ENCODE assay signal across 8 cellular contexts in genomic region chr4:183987987-183988392, GRCh38.
A peak's percentile ranks its signal among the peaks of the same experiment; 100 is the strongest.
DNase-seq lines count a peak whose midpoint lies in the region; ATAC-seq, FAIRE-seq and TF ChIP-seq lines count a peak whose summit lies in the region.

No MANE protein-coding gene starts in this region.

- H3K27me3 ChIP-seq in HUES6 (ENCODE audit: control insufficient read depth, insufficient read depth, low read length), result peaks cover 5% of the 10 kb centered on the region; the same call in 1 of the 2 replicates
- H3K27me3 ChIP-seq in heart right ventricle, result no peaks in the 10 kb centered on the region
- no peaks in the 10 kb centered on the region for H3K27me3 ChIP-seq in parathyroid adenoma (ENCODE audit: control insufficient read depth, insufficient read depth, low read length)

- H3K4me1 Mint-ChIP-seq in WTC11, result peaks cover 4% of the 10 kb centered on the region
- no peaks in the 10 kb centered on the region for H3K4me1 Mint-ChIP-seq in activated CD8-positive, alpha-beta T cell treated with anti-CD3 and anti-CD28 coated beads, Interleukin-2, amount 10 ng/mL, durations not matched to agents 7 days and 5 days (ENCODE audit: low read depth)

- H3K79me2 ChIP-seq in parathyroid adenoma, result no peaks in the 10 kb centered on the region

- H3K9ac ChIP-seq in HUES6 (ENCODE audit: low read length) (peak overlapping the region; percentile 89), parathyroid adenoma (no peak overlapping the region)

- no peaks in the 10 kb centered on the region for H3K36me3 ChIP-seq in HUES6 (ENCODE audit: control insufficient read depth, insufficient read depth, low read length)
- H3K36me3 ChIP-seq in heart right ventricle, result no peaks in the 10 kb centered on the region
- no peaks in the 10 kb centered on the region for H3K36me3 ChIP-seq in parathyroid adenoma (ENCODE audit: control insufficient read depth, insufficient read depth, low read length)

- H3K36me3 Mint-ChIP-seq in WTC11, result no peaks in the 10 kb centered on the region
- no peaks in the 10 kb centered on the region for H3K36me3 Mint-ChIP-seq in activated CD8-positive, alpha-beta T cell treated with anti-CD3 and anti-CD28 coated beads, Interleukin-2, amount 10 ng/mL, durations not matched to agents 7 days and 5 days (ENCODE audit: low read depth)

- H3K27ac ChIP-seq in A549 (peak overlapping the region; percentile 88 to 91), HUES6 (ENCODE audit: low read depth, low read length) (peak overlapping the region; percentile 10; the same call in 1 of the 2 replicates), heart right ventricle (peak overlapping the region; percentile 74 to 93 (median 84)), parathyroid adenoma (no peak overlapping the region)

- peak overlapping the region; percentile 96 for H3K4me2 ChIP-seq in A549
- H3K4me2 ChIP-seq in parathyroid adenoma (ENCODE audit: low read length), result no peak overlapping the region

- peak overlapping the region; percentile 28 for H2AFZ ChIP-seq in parathyroid adenoma

- peaks cover 22% of the 10 kb centered on the region for H3K4me1 ChIP-seq in A549
- H3K4me1 ChIP-seq in HUES6 (ENCODE audit: control insufficient read depth, insufficient read depth, low read length), result peaks cover 28% of the 10 kb centered on the region
- H3K4me1 ChIP-seq in heart right ventricle, result peaks cover 0 to 47% (median 31%) of the 10 kb centered on the region in 9 donors
- no peaks in the 10 kb centered on the region for H3K4me1 ChIP-seq in parathyroid adenoma

- TF ChIP-seq RAD21 in A549 (conservative IDR thresholded peaks at IDR 0.05 in 1 of 2, IDR thresholded peaks at IDR 0.05 in 1 of 2), result no peak; a peak in 1 of 5 replicates

- H3K4me3 ChIP-seq in A549 (peak overlapping the region; percentile 47), HUES6 (ENCODE audit: low read depth, low read length) (peak overlapping the region; percentile 67), heart right ventricle (peak overlapping the region in 9 of 10 donors; percentile 19 to 60 (median 47)), parathyroid adenoma (ENCODE audit: low read depth, low read length) (no peak overlapping the region)

- H3K9me3 ChIP-seq in A549 (no peaks in the 10 kb centered on the region), HUES6 (ENCODE audit: control insufficient read depth, insufficient read depth, low read depth, low read length) (no peaks in the 10 kb centered on the region), heart right ventricle (no peaks in the 10 kb centered on the region), parathyroid adenoma (ENCODE audit: control insufficient read depth, low read length) (no peaks in the 10 kb centered on the region)

- peak; percentile 95 to 96 for ATAC-seq in A549
- peak; percentile 65 for ATAC-seq in WTC11
- ATAC-seq in heart right ventricle, result peak; percentile 90 to 96 (median 93)
- ATAC-seq in HG03439 (IDR thresholded peaks at IDR 0.05; ENCODE audit: unreplicated experiment), result no peak
- no peak for ATAC-seq in activated CD8-positive, alpha-beta T cell treated with anti-CD3 and anti-CD28 coated beads, Interleukin-2, amount 10 ng/mL, durations not matched to agents 7 days and 5 days
- ATAC-seq in GM21723 (IDR thresholded peaks at IDR 0.05; ENCODE audit: unreplicated experiment), result no peak

- peak; percentile 73 for FAIRE-seq in A549 (lab: Jason Lieb, UNC)

- POLR2A ChIA-PET in A549 (lab: Yijun Ruan, JAX) (interaction anchor here (0.6 to 1.9 kb wide), 14 partner anchors 8 to 661 kb away, joined by 3 to 21 read pairs (median 4); partner anchors contain the start of genes CASP3 and STOX2), WTC11 (lab: Charles Lee) (no interaction called here)
- POLR2A ChIA-PET in activated CD8-positive, alpha-beta T cell treated with anti-CD3 and anti-CD28 coated beads, Interleukin-2, amount 10 ng/mL, durations not matched to agents 7 days and 5 days (lab: Charles Lee), result no interaction called here

- intact Hi-C loops in heart right ventricle (cut with DNase I), result loop anchor here in 6 of 10 donors (5.0 to 10.0 kb wide), 5 partner anchors 81 to 167 kb away; partner anchors contain the start of gene STOX2 (in 3 of the 6)

- no peak overlapping the region for H3K27ac Mint-ChIP-seq in WTC11
- no peak overlapping the region for H3K27ac Mint-ChIP-seq in activated CD8-positive, alpha-beta T cell treated with anti-CD3 and anti-CD28 coated beads, Interleukin-2, amount 10 ng/mL, durations not matched to agents 7 days and 5 days

- H3K9me3 Mint-ChIP-seq in WTC11, result no peaks in the 10 kb centered on the region
- no peaks in the 10 kb centered on the region for H3K9me3 Mint-ChIP-seq in activated CD8-positive, alpha-beta T cell treated with anti-CD3 and anti-CD28 coated beads, Interleukin-2, amount 10 ng/mL, durations not matched to agents 7 days and 5 days (ENCODE audit: insufficient read depth)

- 0% methylated on average over 10 of the region's 10 CpGs for WGBS in A549 (ENCODE audit: missing lambda C conversion rate)
- 4 to 5% methylated on average over 10 of the region's 10 CpGs for WGBS in heart right ventricle, 2 donors

- TF ChIP-seq EP300 in A549 (IDR thresholded peaks at IDR 0.05), result no peak

- DNase-seq in A549 (ENCODE audit: low read depth in 1 of 2, low spot score in 1 of 2) (peak; percentile 76 to 95), WTC11 (ENCODE audit: low spot score) (no peak), heart right ventricle (peak; percentile 44 to 82)
- no peak for DNase-seq in activated CD8-positive, alpha-beta T cell treated with anti-CD3 and anti-CD28 coated beads, Interleukin-2, amount 10 ng/mL, durations not matched to agents 7 days and 5 days

- no peaks in the 10 kb centered on the region for H3K27me3 Mint-ChIP-seq in WTC11 (ENCODE audit: low read depth)
- peaks cover 7% of the 10 kb centered on the region for H3K27me3 Mint-ChIP-seq in activated CD8-positive, alpha-beta T cell treated with anti-CD3 and anti-CD28 coated beads, Interleukin-2, amount 10 ng/mL, durations not matched to agents 7 days and 5 days (ENCODE audit: low read depth)

- CTCF ChIA-PET in A549 (lab: Yijun Ruan, JAX), result interaction anchor here (1.8 kb wide), 1 partner anchor 11 kb away, joined by 6 read pairs; no protein-coding TSS in a partner anchor
- CTCF ChIA-PET in WTC11 (lab: Charles Lee), result no interaction called here
- CTCF ChIA-PET in activated CD8-positive, alpha-beta T cell treated with anti-CD3 and anti-CD28 coated beads, Interleukin-2, amount 10 ng/mL, durations not matched to agents 7 days and 5 days (lab: Charles Lee), result no interaction called here

- H3K4me3 Mint-ChIP-seq in WTC11, result no peak overlapping the region
- H3K4me3 Mint-ChIP-seq in activated CD8-positive, alpha-beta T cell treated with anti-CD3 and anti-CD28 coated beads, Interleukin-2, amount 10 ng/mL, durations not matched to agents 7 days and 5 days, result no peak overlapping the region

- TF ChIP-seq CTCF in A549 (IDR thresholded peaks at IDR 0.05), result no peak
- no peak for TF ChIP-seq CTCF in WTC11 (IDR thresholded peaks at IDR 0.05)
- TF ChIP-seq CTCF in heart right ventricle (IDR thresholded peaks at IDR 0.05), result no peak
- TF ChIP-seq CTCF in parathyroid adenoma (IDR thresholded peaks at IDR 0.05), result no peak

- peak; percentile 81 for TF ChIP-seq POLR2A in A549 (IDR thresholded peaks at IDR 0.05; ENCODE audit: low read length)

TF ChIP-seq in A549, 52 proteins besides CTCF, POLR2A, EP300 and RAD21 (continues in another document):
- no peak for TF ChIP-seq HDAC2 (IDR thresholded peaks at IDR 0.05)
- no peak for TF ChIP-seq ESRRA (IDR thresholded peaks at IDR 0.05; ENCODE audit: borderline replicate concordance, low read length)
- peak; percentile 98 for TF ChIP-seq MAFK (IDR thresholded peaks at IDR 0.05; ENCODE audit: partially characterized antibody)
- no peak for TF ChIP-seq ZNF302 (CRISPR knock-in tag; IDR thresholded peaks at IDR 0.05)
- TF ChIP-seq HOXB13 (CRISPR knock-in tag; IDR thresholded peaks at IDR 0.05; ENCODE audit: low read depth), result no peak
- TF ChIP-seq RCOR1 (IDR thresholded peaks at IDR 0.05; ENCODE audit: low read depth, low read length), result no peak
- no peak for TF ChIP-seq PBX3 (IDR thresholded peaks at IDR 0.05)
- TF ChIP-seq SMC3 (IDR thresholded peaks at IDR 0.05), result no peak

TF ChIP-seq in WTC11, 78 proteins besides CTCF, POLR2A, EP300 and RAD21 (continues in another document):
- TF ChIP-seq MYBL2 (CRISPR knock-in tag; IDR thresholded peaks at IDR 0.05) (no peak), NFYB (CRISPR knock-in tag; conservative IDR thresholded peaks at IDR 0.05; ENCODE audit: low read depth) (no peak), E2F4 (CRISPR knock-in tag; IDR thresholded peaks at IDR 0.05; ENCODE audit: borderline replicate concordance, low read depth) (no peak), ZMAT4 (CRISPR knock-in tag; IDR thresholded peaks at IDR 0.05) (no peak), ZNF425 (CRISPR knock-in tag; conservative IDR thresholded peaks at IDR 0.05) (no peak), ELF4 (CRISPR knock-in tag; IDR thresholded peaks at IDR 0.05; ENCODE audit: low read depth) (no peak)

Comparison
In these comparisons a context has a peak if more than half of its experiments do, and no peak if none do; other contexts are left out.
1. ATAC-seq: peak in A549 (2 of 2), WTC11 (single experiment) and heart right ventricle (8 of 8); none in HG03439 (single experiment), activated CD8-positive, alpha-beta T cell treated with anti-CD3 and anti-CD28 coated beads, Interleukin-2, amount 10 ng/mL, durations not matched to agents 7 days and 5 days (single experiment) and GM21723 (single experiment).
2. DNase-seq: peak in A549 (2 of 2) and heart right ventricle (2 of 2); none in WTC11 (single experiment) and activated CD8-positive, alpha-beta T cell treated with anti-CD3 and anti-CD28 coated beads, Interleukin-2, amount 10 ng/mL, durations not matched to agents 7 days and 5 days (single experiment).
3. Of the 8 proteins assayed by ChIP-seq in both WTC11 and A549: peak only in WTC11: none; only in A549: MAX; in both: none; in neither: 6; mixed calls (peak in some experiments, not most) for 1.